ENCODE assay signal across 26 cellular contexts in genomic region chr2:39175391-39175790, GRCh38.
"Had no signal": no experiment of that assay in that cellular context is flagged by ENCODE, and none has a peak within 500 bp of the region (broad histone marks: within the 10 kb centered on the region; RNA-seq: fewer than 3 reads in every experiment).

No MANE protein-coding gene starts in this region.

- H3K9me3 Mint-ChIP-seq: effector memory CD8-positive, alpha-beta T cell; naive thymus-derived CD4-positive, alpha-beta T cell; nephron; neural progenitor cell had no signal

- H3K36me3 ChIP-seq: gastroesophageal sphincter, heart right ventricle, left lung, neural progenitor cell, right lobe of liver, stomach, thyroid gland had no signal

- H3K79me2 ChIP-seq: parathyroid adenoma had no signal

- H3K4me2 ChIP-seq: neural progenitor cell had no signal

- H3K4me3 Mint-ChIP-seq: effector memory CD8-positive, alpha-beta T cell; naive thymus-derived CD4-positive, alpha-beta T cell; nephron; neural progenitor cell had no signal

- DNase-seq: dermis blood vessel endothelial cell; effector memory CD8-positive, alpha-beta T cell; foreskin fibroblast; heart right ventricle; hippocampal formation; left cardiac atrium; left lung; mesendoderm; midbrain; naive thymus-derived CD4-positive, alpha-beta T cell; right lobe of liver; small intestine; stimulated activated CD4-positive, alpha-beta T cell treated with anti-CD3 and anti-CD28 coated beads, Interleukin-15, amount 100 ng/mL, for 24 hours; stimulated activated CD4-positive, alpha-beta T cell treated with anti-CD3 and anti-CD28 coated beads, Interleukin-2, amount 100 ng/mL, for 48 hours; stimulated activated naive CD4-positive, alpha-beta T cell; stomach; thyroid gland; trophoblast cell had no signal

- H3K27me3 ChIP-seq: gastroesophageal sphincter, heart right ventricle, left lung, neural progenitor cell, right lobe of liver, stomach, thyroid gland had no signal

- H3K4me3 ChIP-seq: coronary artery, gastroesophageal sphincter, heart right ventricle, left lung, neural progenitor cell, right lobe of liver, stomach, thyroid gland had no signal

- ATAC-seq: effector memory CD8-positive, alpha-beta T cell; gastroesophageal sphincter; heart right ventricle; left cardiac atrium; left lung; naive thymus-derived CD4-positive, alpha-beta T cell; right lobe of liver had no signal

- H3K27ac Mint-ChIP-seq: effector memory CD8-positive, alpha-beta T cell; naive thymus-derived CD4-positive, alpha-beta T cell; nephron; neural progenitor cell; progenitor cell of endocrine pancreas had no signal

- H3K4me1 ChIP-seq: gastroesophageal sphincter, heart right ventricle, left lung, parathyroid adenoma, right lobe of liver, stomach, thyroid gland had no signal

- H3K4me1 Mint-ChIP-seq: nephron had no signal

- H3K27ac ChIP-seq: coronary artery, gastroesophageal sphincter, heart right ventricle, left lung, neural progenitor cell, parathyroid adenoma, right lobe of liver, stomach, thyroid gland had no signal

- FAIRE-seq: endometrium, islet of Langerhans, small intestine had no signal

- H2AFZ ChIP-seq: neural progenitor cell, parathyroid adenoma had no signal

- H3K36me3 Mint-ChIP-seq: neural progenitor cell had no signal

- H3K9me3 ChIP-seq: gastroesophageal sphincter, heart right ventricle, left lung, right lobe of liver, stomach, thyroid gland had no signal
